In genomic region chr15:74616020-74616939, GRCh38 we compare ENCODE assay signal across 2 cellular contexts.
TF ChIP-seq lines count a peak whose summit lies in the region.

No MANE protein-coding gene starts in this region.

TF ChIP-seq in A549, 52 proteins besides CTCF, POLR2A, EP300 and RAD21 (continued from another document):
- TF ChIP-seq ATOH8 (CRISPR knock-in tag; IDR thresholded peaks at IDR 0.05; ENCODE audit: low read depth) (no peak), HDAC2 (IDR thresholded peaks at IDR 0.05) (no peak), HOXB5 (CRISPR knock-in tag; IDR thresholded peaks at IDR 0.05) (no peak), ZC3H11A (IDR thresholded peaks at IDR 0.05) (no peak), KDM1A (IDR thresholded peaks at IDR 0.05; ENCODE audit: low read depth) (no peak), CBX2 (IDR thresholded peaks at IDR 0.05; ENCODE audit: borderline replicate concordance, low read depth) (no peak), ZSCAN20 (CRISPR knock-in tag; IDR thresholded peaks at IDR 0.05) (no peak), PHF8 (IDR thresholded peaks at IDR 0.05; ENCODE audit: borderline replicate concordance, low read depth) (no peak), EHF (CRISPR knock-in tag; IDR thresholded peaks at IDR 0.05) (no peak), ZNF302 (CRISPR knock-in tag; IDR thresholded peaks at IDR 0.05) (no peak)
- TF ChIP-seq, protein P1, sequence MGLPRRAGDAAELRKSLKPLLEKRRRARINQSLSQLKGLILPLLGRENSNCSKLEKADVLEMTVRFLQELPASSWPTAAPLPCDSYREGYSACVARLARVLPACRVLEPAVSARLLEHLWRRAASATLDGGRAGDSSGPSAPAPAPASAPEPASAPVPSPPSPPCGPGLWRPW (IDR thresholded peaks at IDR 0.05): no peak
- TF ChIP-seq, protein P2, sequence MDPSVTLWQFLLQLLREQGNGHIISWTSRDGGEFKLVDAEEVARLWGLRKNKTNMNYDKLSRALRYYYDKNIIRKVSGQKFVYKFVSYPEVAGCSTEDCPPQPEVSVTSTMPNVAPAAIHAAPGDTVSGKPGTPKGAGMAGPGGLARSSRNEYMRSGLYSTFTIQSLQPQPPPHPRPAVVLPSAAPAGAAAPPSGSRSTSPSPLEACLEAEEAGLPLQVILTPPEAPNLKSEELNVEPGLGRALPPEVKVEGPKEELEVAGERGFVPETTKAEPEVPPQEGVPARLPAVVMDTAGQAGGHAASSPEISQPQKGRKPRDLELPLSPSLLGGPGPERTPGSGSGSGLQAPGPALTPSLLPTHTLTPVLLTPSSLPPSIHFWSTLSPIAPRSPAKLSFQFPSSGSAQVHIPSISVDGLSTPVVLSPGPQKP (IDR thresholded peaks at IDR 0.05; ENCODE audit: low read depth, low read length): no peak
- TF ChIP-seq, protein P3, sequence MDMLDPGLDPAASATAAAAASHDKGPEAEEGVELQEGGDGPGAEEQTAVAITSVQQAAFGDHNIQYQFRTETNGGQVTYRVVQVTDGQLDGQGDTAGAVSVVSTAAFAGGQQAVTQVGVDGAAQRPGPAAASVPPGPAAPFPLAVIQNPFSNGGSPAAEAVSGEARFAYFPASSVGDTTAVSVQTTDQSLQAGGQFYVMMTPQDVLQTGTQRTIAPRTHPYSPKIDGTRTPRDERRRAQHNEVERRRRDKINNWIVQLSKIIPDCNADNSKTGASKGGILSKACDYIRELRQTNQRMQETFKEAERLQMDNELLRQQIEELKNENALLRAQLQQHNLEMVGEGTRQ (IDR thresholded peaks at IDR 0.05): no peak
TF ChIP-seq in A549: peak in this region for 0.

TF ChIP-seq in H1, 55 proteins besides CTCF, POLR2A, EP300 and RAD21 (continued from another document):
- TF ChIP-seq SP4 (IDR thresholded peaks at IDR 0.05; ENCODE audit: low read length) (no peak), CHD2 (IDR thresholded peaks at IDR 0.05; ENCODE audit: low read length) (no peak), SAP30 (IDR thresholded peaks at IDR 0.05; ENCODE audit: insufficient read depth, insufficient replicate concordance, low read length) (peak; percentile 88), RXRA (IDR thresholded peaks at IDR 0.05; ENCODE audit: insufficient read depth, low read depth, low read length) (no peak), SIN3A (conservative IDR thresholded peaks at IDR 0.05 in 1 of 2, IDR thresholded peaks at IDR 0.05 in 1 of 2; ENCODE audit: low read depth in 1 of 2, low read length in 2 of 2) (peak in 1 of 2 experiments; percentile 19; a peak in 1 of 4 replicates), RFX5 (IDR thresholded peaks at IDR 0.05; ENCODE audit: borderline replicate concordance, low read depth, low read length) (no peak)
TF ChIP-seq in H1: peak in this region for 2.
